9 cellular contexts compared by ENCODE assay signal in the genomic region with DNA sequence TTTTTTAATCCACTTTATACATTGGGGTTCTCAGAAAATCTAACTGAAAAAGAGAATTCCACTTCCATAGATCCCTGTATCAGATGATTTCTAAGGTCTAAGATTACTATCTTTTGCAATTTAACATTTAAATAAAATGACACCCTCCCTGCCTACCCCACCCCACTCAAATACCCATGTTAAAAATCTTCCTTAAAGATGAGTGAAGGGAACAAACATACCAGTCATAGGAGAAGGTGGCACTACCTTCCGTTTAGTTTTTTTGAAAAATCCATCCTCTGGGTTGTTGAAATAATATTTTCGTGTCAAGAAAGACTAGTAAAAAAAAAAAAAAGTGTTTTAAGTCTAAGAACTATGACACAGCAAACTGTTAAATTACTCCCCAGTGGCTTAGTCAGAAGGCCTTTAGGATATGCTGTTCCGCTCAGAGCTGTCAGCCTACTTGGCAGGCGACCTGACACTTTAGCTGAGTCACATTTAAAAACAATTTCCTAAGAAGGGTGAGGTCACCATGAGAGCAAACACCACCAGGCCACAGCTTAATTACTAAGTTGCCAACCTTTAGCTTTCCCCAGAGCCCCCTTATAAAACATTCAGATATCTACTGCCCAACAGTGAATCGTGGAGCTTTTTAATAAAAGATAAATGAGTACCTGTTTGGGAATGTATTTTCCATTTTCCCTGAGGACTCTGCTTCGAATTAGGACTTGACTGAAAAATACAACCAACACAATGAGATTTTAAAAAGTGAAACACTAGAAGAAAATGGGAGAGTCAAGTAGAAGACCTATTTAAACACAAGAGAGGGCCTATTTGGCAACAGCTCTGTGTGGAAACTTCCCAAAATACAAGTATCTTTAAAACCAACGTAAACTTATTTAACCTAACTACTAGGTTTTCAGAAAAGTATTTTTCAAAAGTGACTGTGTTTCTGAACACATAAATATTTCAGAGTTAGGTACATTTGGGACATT. TPM values are rescaled to one million over a fixed set of nuclear protein-coding genes. Genes with fewer than 3 reads are reported as not detected.
A peak's percentile ranks its signal among the peaks of the same experiment; 100 is the strongest.
DNase-seq lines count a peak whose midpoint lies in the region; ATAC-seq and TF ChIP-seq lines count a peak whose summit lies in the region.
"Had no signal": no experiment of that assay in that cellular context is flagged by ENCODE, and none has a peak within 500 bp of the region (broad histone marks: within the 10 kb centered on the region; RNA-seq: fewer than 3 reads in every experiment).

No MANE protein-coding gene starts in this region.

- H3K27ac Mint-ChIP-seq in activated naive CD8-positive, alpha-beta T cell treated with anti-CD3 and anti-CD28 coated beads for 36 hours: peak overlapping the region; percentile 54

- H3K4me1 Mint-ChIP-seq in activated naive CD8-positive, alpha-beta T cell treated with anti-CD3 and anti-CD28 coated beads for 36 hours: peaks cover 8% of the 10 kb centered on the region

- TF ChIP-seq POLR2A in NB4 (IDR thresholded peaks at IDR 0.05; ENCODE audit: extremely low read depth, insufficient read length) (no peak), gastrocnemius medialis (IDR thresholded peaks at IDR 0.05) (peak; percentile 36 to 37)

- in situ Hi-C loops in gastrocnemius medialis (cut with MboI; ENCODE audit: low sequenced_read_pairs in 4 of 4): no loop called here

- intact Hi-C loops in left cardiac atrium (cut with DNase I): no loop called here
- intact Hi-C loops in gastrocnemius medialis (cut with DNase I; ENCODE audit: low total_unique reads): loop anchor here (2.0 to 5.0 kb wide), 3 partner anchors 30 to 580 kb away; a partner anchor contains a TSS

- H3K27me3 ChIP-seq in gastrocnemius medialis: no peaks in the 10 kb centered on the region
- no peaks in the 10 kb centered on the region for H3K27me3 ChIP-seq in effector memory CD4-positive, alpha-beta T cell (replicated peaks; ENCODE audit: control insufficient read depth, insufficient read depth, low read length, poor library complexity, severe bottlenecking)

- no peak overlapping the region for H3K4me3 Mint-ChIP-seq in activated naive CD8-positive, alpha-beta T cell treated with anti-CD3 and anti-CD28 coated beads for 36 hours
- H3K4me3 Mint-ChIP-seq: naive B cell had no signal

- H3K36me3 Mint-ChIP-seq in activated naive CD8-positive, alpha-beta T cell treated with anti-CD3 and anti-CD28 coated beads for 36 hours: peaks cover 7% of the 10 kb centered on the region

- H3K9me3 Mint-ChIP-seq in activated naive CD8-positive, alpha-beta T cell treated with anti-CD3 and anti-CD28 coated beads for 36 hours: no peaks in the 10 kb centered on the region
- H3K9me3 Mint-ChIP-seq: naive B cell had no signal

- peak overlapping the region; percentile 89 to 96 (median 90) for H3K27ac ChIP-seq in gastrocnemius medialis
- no peak overlapping the region for H3K27ac ChIP-seq in effector memory CD4-positive, alpha-beta T cell (ENCODE audit: insufficient read depth, low read length, poor library complexity, severe bottlenecking)

- ATAC-seq in left cardiac atrium (peak; percentile 98 to 99), gastrocnemius medialis (peak; percentile 98 to 99), HG02642 (IDR thresholded peaks at IDR 0.05; ENCODE audit: poor library complexity, unreplicated experiment) (no peak)

- peaks cover 0 to 28% of the 10 kb centered on the region in 2 donors for H3K36me3 ChIP-seq in gastrocnemius medialis
- peaks cover 49% of the 10 kb centered on the region for H3K36me3 ChIP-seq in effector memory CD4-positive, alpha-beta T cell (ENCODE audit: control insufficient read depth, insufficient read depth, low read length)

- TF ChIP-seq CTCF in NB4 (IDR thresholded peaks at IDR 0.05; ENCODE audit: low read depth, low read length) (no peak), gastrocnemius medialis (IDR thresholded peaks at IDR 0.05 in 4 of 5, conservative IDR thresholded peaks at IDR 0.05 in 1 of 5) (no peak)

- DNase-seq in DMS53 (lab: John Stamatoyannopoulos, UW) (peak; percentile 74), NB4 (ENCODE audit: low read depth) (peak; percentile 97), left cardiac atrium (peak; percentile 81), gastrocnemius medialis (peak; percentile 83 to 93), cerebellar cortex (ENCODE audit: low spot score) (no peak)
- DNase-seq in activated naive CD8-positive, alpha-beta T cell treated with anti-CD3 and anti-CD28 coated beads for 36 hours: no peak
- no peak for DNase-seq in effector memory CD4-positive, alpha-beta T cell
- DNase-seq: naive B cell had no signal

- peaks cover 36 to 54% of the 10 kb centered on the region in 2 donors for H3K4me1 ChIP-seq in gastrocnemius medialis
- no peaks in the 10 kb centered on the region for H3K4me1 ChIP-seq in effector memory CD4-positive, alpha-beta T cell (ENCODE audit: control insufficient read depth, insufficient read depth, low read length, poor library complexity, severe bottlenecking)

- H3K4me3 ChIP-seq in NB4 (ENCODE audit: low read depth, low read length) (peak overlapping the region; percentile 3), gastrocnemius medialis (peak overlapping the region; percentile 23 to 56 (median 50))
- H3K4me3 ChIP-seq in effector memory CD4-positive, alpha-beta T cell (ENCODE audit: insufficient read depth, low read depth, low read length, poor library complexity, severe bottlenecking): no peak overlapping the region

- no peaks in the 10 kb centered on the region for H3K27me3 Mint-ChIP-seq in activated naive CD8-positive, alpha-beta T cell treated with anti-CD3 and anti-CD28 coated beads for 36 hours
- H3K27me3 Mint-ChIP-seq: naive B cell had no signal

- no peaks in the 10 kb centered on the region for H3K9me3 ChIP-seq in gastrocnemius medialis
- no peaks in the 10 kb centered on the region for H3K9me3 ChIP-seq in effector memory CD4-positive, alpha-beta T cell (ENCODE audit: control insufficient read depth, low read length)

RNA-seq across cellular contexts. Expression of a gene that starts 9.6 kb away (rescaled TPM):
- 10 to 100 TPM; 44.7 to 46.7 TPM for total RNA-seq in activated naive CD8-positive, alpha-beta T cell treated with anti-CD3 and anti-CD28 coated beads for 36 hours
- total RNA-seq in left cardiac atrium (10 to 100 TPM; 80.0 to 86.7 TPM), gastrocnemius medialis (100 to 1,000 TPM; 147 to 329 (median 204) TPM)

RNA-seq across cellular contexts. Expression of a gene that starts 24.8 kb away (rescaled TPM):
- total RNA-seq in activated naive CD8-positive, alpha-beta T cell treated with anti-CD3 and anti-CD28 coated beads for 36 hours: 1 to 10 TPM; 8.0 to 8.6 TPM
- 1 to 10 TPM in 1 of 2 donors, under 1 TPM in 1; 0.97 to 1.4 TPM for total RNA-seq in left cardiac atrium
- 1 to 10 TPM in 3 of 4 donors, under 1 TPM in 1; 0.92 to 7.4 (median 2.5) TPM for total RNA-seq in gastrocnemius medialis

RNA-seq across cellular contexts. Expression of a gene that starts 43.4 kb away (rescaled TPM):
- total RNA-seq in activated naive CD8-positive, alpha-beta T cell treated with anti-CD3 and anti-CD28 coated beads for 36 hours: 1 to 10 TPM; 7.9 to 10.0 TPM
- total RNA-seq in left cardiac atrium (10 to 100 TPM; 47.4 to 59.8 TPM), gastrocnemius medialis (10 to 100 TPM; 31.6 to 42.3 (median 37.1) TPM)

RNA-seq across cellular contexts. Expression of a gene that starts 49.2 kb away (rescaled TPM):
- total RNA-seq in activated naive CD8-positive, alpha-beta T cell treated with anti-CD3 and anti-CD28 coated beads for 36 hours: 10 to 100 TPM; 80.9 to 85.1 TPM
- total RNA-seq in left cardiac atrium: 1 to 10 TPM in 1 of 2 donors, under 1 TPM in 1; 0.71 to 1.8 TPM
- total RNA-seq in gastrocnemius medialis: 1 to 10 TPM in 1 of 4 donors, under 1 TPM in 2, not detected in 1; 0.46 to 1.3 (median 0.58) TPM

Comparison
In these comparisons a context has a peak if more than half of its experiments do, and no peak if none do; other contexts are left out.
1. DNase-seq: peak in DMS53 (single experiment), NB4 (single experiment), left cardiac atrium (single experiment) and gastrocnemius medialis (2 of 2); none in activated naive CD8-positive, alpha-beta T cell treated with anti-CD3 and anti-CD28 coated beads for 36 hours (single experiment), cerebellar cortex (single experiment) and effector memory CD4-positive, alpha-beta T cell (0 of 3).